11 cellular contexts compared by ENCODE assay signal in the genomic region with DNA sequence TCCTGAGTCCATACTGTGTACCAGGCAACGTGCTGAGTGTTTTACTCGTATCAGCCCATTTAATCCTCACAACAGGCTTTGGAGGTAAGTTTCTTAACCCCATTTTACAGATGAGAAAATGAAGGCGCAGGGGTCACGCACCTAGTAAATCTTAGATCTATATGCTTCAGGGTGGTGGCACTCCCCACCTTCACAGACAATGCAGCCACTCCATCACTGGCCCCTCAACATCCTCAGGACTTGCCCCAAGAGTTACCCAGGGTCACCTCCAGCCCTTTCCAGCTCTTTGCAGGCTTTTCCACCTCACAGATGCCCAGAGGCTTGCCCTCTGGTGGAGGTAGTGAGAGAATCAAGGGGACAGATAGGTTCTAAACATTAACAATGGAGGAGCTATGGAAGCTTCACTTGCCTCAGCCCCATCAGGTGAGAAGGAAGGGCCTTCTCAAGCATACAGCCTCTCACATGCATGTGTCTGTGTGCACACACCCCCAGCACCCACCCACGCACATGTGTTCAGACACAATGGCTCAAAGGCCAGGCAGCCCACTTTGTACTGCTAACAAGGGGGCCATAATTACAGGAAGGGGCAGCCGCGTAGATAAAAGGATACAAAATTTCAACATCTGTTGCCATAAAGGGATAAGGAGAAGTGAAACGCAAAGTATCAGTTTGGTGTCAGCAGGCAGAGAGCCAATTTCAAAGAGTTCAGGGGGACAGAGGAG. TPM values are rescaled to one million over a fixed set of nuclear protein-coding genes. Genes with fewer than 3 reads are reported as not detected.
DNase-seq lines count a peak whose midpoint lies in the region; ATAC-seq and TF ChIP-seq lines count a peak whose summit lies in the region.
"Had no signal": no experiment of that assay in that cellular context is flagged by ENCODE, and none has a peak within 500 bp of the region (broad histone marks: within the 10 kb centered on the region; RNA-seq: fewer than 3 reads in every experiment).

No MANE protein-coding gene starts in this region.

- intact Hi-C loops in activated T-helper 1 cell treated with anti-CD3 and anti-CD28 coated beads, Interleukin-12 subunit alpha, Interleukin-12 subunit beta, Interleukin-2, Interleukin-4 antibody, amounts not matched to agents 30 ng/mL and 10 ng/mL and 1 ng/mL, durations not matched to agents 14 hours and 24 hours and 36 hours (cut with micrococcal nuclease) = no loop called here
- intact Hi-C loops in sigmoid colon (cut with DNase I) (no loop called here), heart left ventricle (cut with DNase I) (no loop called here)

- H3K4me3 ChIP-seq in SK-N-SH (ENCODE audit: low read depth in 2 of 2, low read length in 1 of 2) = no peak overlapping the region
- H3K4me3 ChIP-seq in Karpas-422 (ENCODE audit: low read length) = no peak overlapping the region
- no peak overlapping the region for H3K4me3 ChIP-seq in sigmoid colon
- H3K4me3 ChIP-seq in heart left ventricle = no peak overlapping the region
- H3K4me3 ChIP-seq: vagina had no signal

- H3K27ac ChIP-seq in SK-N-SH (ENCODE audit: low read depth in 2 of 2, low read length in 1 of 2) = peak overlapping the region in 1 of 2 experiments; percentile 76; a peak in 2 of 4 replicates
- peak overlapping the region; percentile 68 for H3K27ac ChIP-seq in Karpas-422 (ENCODE audit: low read length)
- H3K27ac ChIP-seq in sigmoid colon = no peak overlapping the region
- H3K27ac ChIP-seq in heart left ventricle = no peak overlapping the region
- H3K27ac ChIP-seq: vagina had no signal

- H3K9me2 ChIP-seq in SK-N-SH (no peaks in the 10 kb centered on the region), Karpas-422 (replicated peaks; ENCODE audit: insufficient read depth, low read length) (no peaks in the 10 kb centered on the region)

- H3K4me2 ChIP-seq in SK-N-SH (no peak overlapping the region), Karpas-422 (ENCODE audit: low read depth, low read length, poor library complexity, severe bottlenecking) (peak overlapping the region; percentile 36)

- TF ChIP-seq CTCF in SK-N-SH (IDR thresholded peaks at IDR 0.05) (no peak), sigmoid colon (IDR thresholded peaks at IDR 0.05) (no peak), heart left ventricle (IDR thresholded peaks at IDR 0.05) (no peak)

- H4K20me1 ChIP-seq in SK-N-SH (ENCODE audit: insufficient read depth) (no peaks in the 10 kb centered on the region), Karpas-422 (ENCODE audit: insufficient read depth, low read depth, low read length) (no peaks in the 10 kb centered on the region)

- CTCF ChIA-PET in SK-N-SH (lab: Yijun Ruan, JAX) = interaction anchor here (1.0 to 9.0 kb wide), 4 partner anchors 12 to 218 kb away, joined by 4 to 61 read pairs (median 9); no protein-coding TSS in a partner anchor

- peak; percentile 52 for DNase-seq in SK-N-SH
- DNase-seq in Karpas-422 = peak; percentile 63
- no peak for DNase-seq in activated T-helper 1 cell treated with anti-CD3 and anti-CD28 coated beads, Interleukin-12 subunit alpha, Interleukin-12 subunit beta, Interleukin-2, Interleukin-4 antibody, amounts not matched to agents 30 ng/mL and 10 ng/mL and 1 ng/mL, durations not matched to agents 14 hours and 24 hours and 36 hours (ENCODE audit: low spot score)
- DNase-seq in sigmoid colon = peak; percentile 35
- DNase-seq in activated gamma-delta T cell treated with Interleukin-2 at 50 U/mL for 16 hours = no peak
- DNase-seq in heart left ventricle = no peak
- DNase-seq in inferior parietal cortex (ENCODE audit: extremely low spot score) = no peak
- DNase-seq: activated CD8-positive, alpha-beta memory T cell treated with anti-CD3 and anti-CD28 coated beads for 24 hours; islet precursor cell had no signal

- H3K27me3 Mint-ChIP-seq in activated T-helper 1 cell treated with anti-CD3 and anti-CD28 coated beads, Interleukin-12 subunit alpha, Interleukin-12 subunit beta, Interleukin-2, Interleukin-4 antibody, amounts not matched to agents 30 ng/mL and 10 ng/mL and 1 ng/mL, durations not matched to agents 14 hours and 24 hours and 36 hours (ENCODE audit: insufficient read depth) = no peaks in the 10 kb centered on the region

- peaks cover 9% of the 10 kb centered on the region for H3K36me3 Mint-ChIP-seq in activated T-helper 1 cell treated with anti-CD3 and anti-CD28 coated beads, Interleukin-12 subunit alpha, Interleukin-12 subunit beta, Interleukin-2, Interleukin-4 antibody, amounts not matched to agents 30 ng/mL and 10 ng/mL and 1 ng/mL, durations not matched to agents 14 hours and 24 hours and 36 hours (ENCODE audit: low read depth)

- H3K4me1 ChIP-seq in SK-N-SH (ENCODE audit: control insufficient read depth in 1 of 2, insufficient read depth in 2 of 2, low read depth in 1 of 2, low read length in 1 of 2) = peaks cover 0 to 54% of the 10 kb centered on the region in 2 experiments; a peak in 2 of 4 replicates
- H3K4me1 ChIP-seq in Karpas-422 (ENCODE audit: low read length) = peaks cover 31% of the 10 kb centered on the region
- no peaks in the 10 kb centered on the region for H3K4me1 ChIP-seq in sigmoid colon
- H3K4me1 ChIP-seq in heart left ventricle = peaks cover 0 to 11% (median 0%) of the 10 kb centered on the region in 12 donors
- H3K4me1 ChIP-seq: vagina had no signal

- H3F3A ChIP-seq in SK-N-SH (replicated peaks; ENCODE audit: insufficient read depth) = no peaks in the 10 kb centered on the region

- TF ChIP-seq EP300 in SK-N-SH (IDR thresholded peaks at IDR 0.05; ENCODE audit: borderline replicate concordance in 1 of 2, low read depth in 1 of 2, low read length in 1 of 2) (no peak), sigmoid colon (IDR thresholded peaks at IDR 0.05) (no peak)

- H3K36me3 ChIP-seq in SK-N-SH (replicated peaks in 1 of 2; ENCODE audit: control insufficient read depth in 1 of 2, insufficient read depth in 2 of 2, low read length in 1 of 2) (peaks cover 0 to 9% of the 10 kb centered on the region in 2 experiments), Karpas-422 (ENCODE audit: insufficient read depth, low read length) (no peaks in the 10 kb centered on the region), sigmoid colon (peaks cover 0 to 56% (median 4%) of the 10 kb centered on the region in 4 donors), heart left ventricle (peaks cover 0 to 69% (median 28%) of the 10 kb centered on the region in 9 donors)

- no peak for TF ChIP-seq RAD21 in SK-N-SH (IDR thresholded peaks at IDR 0.05; ENCODE audit: low read length)

- H2AFZ ChIP-seq in SK-N-SH (ENCODE audit: low read depth) = no peak overlapping the region
- no peak overlapping the region for H2AFZ ChIP-seq in Karpas-422 (ENCODE audit: low read length)

- no peaks in the 10 kb centered on the region for H3K4me1 Mint-ChIP-seq in activated T-helper 1 cell treated with anti-CD3 and anti-CD28 coated beads, Interleukin-12 subunit alpha, Interleukin-12 subunit beta, Interleukin-2, Interleukin-4 antibody, amounts not matched to agents 30 ng/mL and 10 ng/mL and 1 ng/mL, durations not matched to agents 14 hours and 24 hours and 36 hours (ENCODE audit: low read depth)

- TF ChIP-seq POLR2A in sigmoid colon (IDR thresholded peaks at IDR 0.05) = no peak
- TF ChIP-seq POLR2A in heart left ventricle (IDR thresholded peaks at IDR 0.05) = no peak

- POLR2A ChIA-PET in SK-N-SH (lab: Yijun Ruan, JAX) = no interaction called here

- H3K27me3 ChIP-seq in SK-N-SH (ENCODE audit: insufficient read depth) (no peaks in the 10 kb centered on the region), Karpas-422 (ENCODE audit: low read length) (no peaks in the 10 kb centered on the region), sigmoid colon (no peaks in the 10 kb centered on the region), heart left ventricle (no peaks in the 10 kb centered on the region)
- H3K27me3 ChIP-seq: vagina had no signal

- peak overlapping the region; percentile 9 for H3K27ac Mint-ChIP-seq in activated T-helper 1 cell treated with anti-CD3 and anti-CD28 coated beads, Interleukin-12 subunit alpha, Interleukin-12 subunit beta, Interleukin-2, Interleukin-4 antibody, amounts not matched to agents 30 ng/mL and 10 ng/mL and 1 ng/mL, durations not matched to agents 14 hours and 24 hours and 36 hours

- H3K4me3 Mint-ChIP-seq in activated T-helper 1 cell treated with anti-CD3 and anti-CD28 coated beads, Interleukin-12 subunit alpha, Interleukin-12 subunit beta, Interleukin-2, Interleukin-4 antibody, amounts not matched to agents 30 ng/mL and 10 ng/mL and 1 ng/mL, durations not matched to agents 14 hours and 24 hours and 36 hours = no peak overlapping the region

- H3K9me3 ChIP-seq in SK-N-SH (no peaks in the 10 kb centered on the region), Karpas-422 (ENCODE audit: low read length) (no peaks in the 10 kb centered on the region), sigmoid colon (no peaks in the 10 kb centered on the region), heart left ventricle (no peaks in the 10 kb centered on the region)
- H3K9me3 ChIP-seq: vagina had no signal

- no peaks in the 10 kb centered on the region for H3K9me3 Mint-ChIP-seq in activated T-helper 1 cell treated with anti-CD3 and anti-CD28 coated beads, Interleukin-12 subunit alpha, Interleukin-12 subunit beta, Interleukin-2, Interleukin-4 antibody, amounts not matched to agents 30 ng/mL and 10 ng/mL and 1 ng/mL, durations not matched to agents 14 hours and 24 hours and 36 hours

- no peak overlapping the region for H3K9ac ChIP-seq in SK-N-SH
- H3K9ac ChIP-seq in Karpas-422 (ENCODE audit: low read length) = peak overlapping the region; percentile 14; the same call in 1 of the 2 replicates

- H3K79me2 ChIP-seq in SK-N-SH (ENCODE audit: insufficient read depth) = no peaks in the 10 kb centered on the region
- H3K79me2 ChIP-seq in Karpas-422 (ENCODE audit: low read length) = no peaks in the 10 kb centered on the region

- WGBS in SK-N-SH (ENCODE audit: low lambda C conversion rate) = 91% methylated on average over 8 of the region's 8 CpGs
- 78 to 92% methylated on average over 8 of the region's 8 CpGs for WGBS in sigmoid colon, 2 donors
- WGBS in heart left ventricle, 4 donors = 85 to 89% (median 87%) methylated on average over 8 of the region's 8 CpGs

- no peak; the same call in 2 of the 3 replicates for ATAC-seq in SK-N-SH treated with all-trans-retinoic acid at 6 μM for 48 hours
- no peak for ATAC-seq in heart left ventricle

RNA-seq across cellular contexts. Expression of gene DPCD, which starts 29.1 kb away (rescaled TPM):
- polyA plus RNA-seq in SK-N-SH (2012; rRNA removed) (106 and 121 TPM in 2 replicates), sigmoid colon (10 to 100 TPM; 13.2 to 25.7 (median 24.9) TPM), heart left ventricle (10 to 100 TPM; 29.9 to 41.3 TPM)
- 136 and 144 TPM in 2 replicates for polyA plus RNA-seq in SK-N-SH (2012; cell fraction: cytosol; rRNA removed)
- polyA plus RNA-seq in SK-N-SH (2012; cell fraction: nucleus; rRNA removed) = 54.1 and 57.0 TPM in 2 replicates
- 12.8 and 15.7 TPM in 2 replicates for total RNA-seq in Karpas-422 (2014; rRNA removed; shearing (Covaris generic); ENCODE audit: low replicate concordance)
- 3.6 and 4.8 TPM in 2 replicates for total RNA-seq in activated T-helper 1 cell treated with anti-CD3 and anti-CD28 coated beads, Interleukin-12 subunit alpha, Interleukin-12 subunit beta, Interleukin-2, Interleukin-4 antibody, amounts not matched to agents 30 ng/mL and 10 ng/mL and 1 ng/mL, durations not matched to agents 14 hours and 24 hours and 36 hours
- total RNA-seq in sigmoid colon (10 to 100 TPM; 18.5 to 80.2 (median 40.0) TPM), heart left ventricle (10 to 100 TPM; 16.3 to 42.9 (median 23.2) TPM)

RNA-seq across cellular contexts. Expression of gene POLL, which starts 29.2 kb away (rescaled TPM):
- polyA plus RNA-seq in SK-N-SH (2012; rRNA removed) (22.0 and 27.3 TPM in 2 replicates), sigmoid colon (10 to 100 TPM in 2 of 3 donors, 1 to 10 TPM in 1; 9.0 to 29.4 (median 19.2) TPM), heart left ventricle (10 to 100 TPM; 13.0 to 15.8 TPM)
- polyA plus RNA-seq in SK-N-SH (2012; cell fraction: cytosol; rRNA removed) = 9.4 and 14.9 TPM in 2 replicates
- polyA plus RNA-seq in SK-N-SH (2012; cell fraction: nucleus; rRNA removed) = 88.4 and 98.1 TPM in 2 replicates
- 8.5 and 18.8 TPM in 2 replicates for total RNA-seq in Karpas-422 (2014; rRNA removed; shearing (Covaris generic); ENCODE audit: low replicate concordance)
- 32.4 and 33.5 TPM in 2 replicates for total RNA-seq in activated T-helper 1 cell treated with anti-CD3 and anti-CD28 coated beads, Interleukin-12 subunit alpha, Interleukin-12 subunit beta, Interleukin-2, Interleukin-4 antibody, amounts not matched to agents 30 ng/mL and 10 ng/mL and 1 ng/mL, durations not matched to agents 14 hours and 24 hours and 36 hours
- total RNA-seq in sigmoid colon (10 to 100 TPM; 25.3 to 39.6 (median 33.2) TPM), heart left ventricle (10 to 100 TPM; 12.3 to 21.6 (median 18.0) TPM)

Comparison
In these comparisons a context has a peak if more than half of its experiments do, and no peak if none do; other contexts are left out.
1. DNase-seq: peak in SK-N-SH (single experiment), Karpas-422 (single experiment) and sigmoid colon (single experiment); none in activated T-helper 1 cell treated with anti-CD3 and anti-CD28 coated beads, Interleukin-12 subunit alpha, Interleukin-12 subunit beta, Interleukin-2, Interleukin-4 antibody, amounts not matched to agents 30 ng/mL and 10 ng/mL and 1 ng/mL, durations not matched to agents 14 hours and 24 hours and 36 hours (single experiment), activated gamma-delta T cell treated with Interleukin-2 at 50 U/mL for 16 hours (single experiment), heart left ventricle (0 of 5) and inferior parietal cortex (single experiment).